In the genomic region with DNA sequence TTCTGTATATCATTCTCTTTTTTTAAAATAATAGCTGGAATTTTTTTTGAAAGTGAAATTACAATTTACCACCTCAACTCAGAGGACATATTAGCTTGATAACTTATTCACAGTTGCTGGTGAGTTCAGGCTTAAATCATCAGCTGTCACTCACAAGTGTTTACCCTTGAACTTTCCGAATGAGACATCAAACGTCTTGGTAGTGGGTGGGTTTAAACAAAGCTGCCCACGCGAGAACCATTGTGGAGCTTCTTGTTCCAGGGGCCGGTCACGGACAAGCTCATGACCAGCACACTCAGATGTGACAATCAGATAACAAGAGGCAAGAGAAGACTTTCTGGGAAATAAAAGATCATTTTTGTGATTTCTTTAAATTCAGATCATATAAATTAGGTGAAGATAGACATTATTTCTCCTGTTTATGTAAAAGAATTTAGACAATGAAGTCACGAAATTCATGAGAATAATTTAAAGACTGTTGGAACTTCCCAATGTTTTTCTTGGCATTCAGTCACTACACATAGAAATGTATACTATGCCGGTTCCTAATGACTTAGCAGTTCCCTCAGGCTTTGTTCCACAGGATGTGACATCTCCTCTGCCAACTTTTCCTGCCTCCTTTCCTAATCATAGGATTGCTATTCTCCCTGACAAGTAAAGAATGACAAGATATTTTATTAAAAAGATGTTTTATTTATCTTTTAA, we compare ENCODE assay signal across 2 cellular contexts.
TF ChIP-seq lines count a peak whose summit lies in the region.

No MANE protein-coding gene starts in this region.

TF ChIP-seq in PFSK-1, 5 proteins besides CTCF, POLR2A, EP300 and RAD21 (continued from another document):
- TF ChIP-seq, protein P1, sequence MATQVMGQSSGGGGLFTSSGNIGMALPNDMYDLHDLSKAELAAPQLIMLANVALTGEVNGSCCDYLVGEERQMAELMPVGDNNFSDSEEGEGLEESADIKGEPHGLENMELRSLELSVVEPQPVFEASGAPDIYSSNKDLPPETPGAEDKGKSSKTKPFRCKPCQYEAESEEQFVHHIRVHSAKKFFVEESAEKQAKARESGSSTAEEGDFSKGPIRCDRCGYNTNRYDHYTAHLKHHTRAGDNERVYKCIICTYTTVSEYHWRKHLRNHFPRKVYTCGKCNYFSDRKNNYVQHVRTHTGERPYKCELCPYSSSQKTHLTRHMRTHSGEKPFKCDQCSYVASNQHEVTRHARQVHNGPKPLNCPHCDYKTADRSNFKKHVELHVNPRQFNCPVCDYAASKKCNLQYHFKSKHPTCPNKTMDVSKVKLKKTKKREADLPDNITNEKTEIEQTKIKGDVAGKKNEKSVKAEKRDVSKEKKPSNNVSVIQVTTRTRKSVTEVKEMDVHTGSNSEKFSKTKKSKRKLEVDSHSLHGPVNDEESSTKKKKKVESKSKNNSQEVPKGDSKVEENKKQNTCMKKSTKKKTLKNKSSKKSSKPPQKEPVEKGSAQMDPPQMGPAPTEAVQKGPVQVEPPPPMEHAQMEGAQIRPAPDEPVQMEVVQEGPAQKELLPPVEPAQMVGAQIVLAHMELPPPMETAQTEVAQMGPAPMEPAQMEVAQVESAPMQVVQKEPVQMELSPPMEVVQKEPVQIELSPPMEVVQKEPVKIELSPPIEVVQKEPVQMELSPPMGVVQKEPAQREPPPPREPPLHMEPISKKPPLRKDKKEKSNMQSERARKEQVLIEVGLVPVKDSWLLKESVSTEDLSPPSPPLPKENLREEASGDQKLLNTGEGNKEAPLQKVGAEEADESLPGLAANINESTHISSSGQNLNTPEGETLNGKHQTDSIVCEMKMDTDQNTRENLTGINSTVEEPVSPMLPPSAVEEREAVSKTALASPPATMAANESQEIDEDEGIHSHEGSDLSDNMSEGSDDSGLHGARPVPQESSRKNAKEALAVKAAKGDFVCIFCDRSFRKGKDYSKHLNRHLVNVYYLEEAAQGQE (IDR thresholded peaks at IDR 0.05; ENCODE audit: insufficient read depth in 1 of 2, low read depth in 2 of 2, low read length in 2 of 2), result no peak
- TF ChIP-seq POLR2AphosphoS5 (IDR thresholded peaks at IDR 0.05; ENCODE audit: low read depth, low read length), result no peak

TF ChIP-seq in endothelial cell of umbilical vein, 7 proteins besides CTCF, POLR2A, EP300 and RAD21 (continued from another document):
- no peak for TF ChIP-seq MYC (IDR thresholded peaks at IDR 0.05; ENCODE audit: low read depth, low read length)
